In the genomic region with DNA sequence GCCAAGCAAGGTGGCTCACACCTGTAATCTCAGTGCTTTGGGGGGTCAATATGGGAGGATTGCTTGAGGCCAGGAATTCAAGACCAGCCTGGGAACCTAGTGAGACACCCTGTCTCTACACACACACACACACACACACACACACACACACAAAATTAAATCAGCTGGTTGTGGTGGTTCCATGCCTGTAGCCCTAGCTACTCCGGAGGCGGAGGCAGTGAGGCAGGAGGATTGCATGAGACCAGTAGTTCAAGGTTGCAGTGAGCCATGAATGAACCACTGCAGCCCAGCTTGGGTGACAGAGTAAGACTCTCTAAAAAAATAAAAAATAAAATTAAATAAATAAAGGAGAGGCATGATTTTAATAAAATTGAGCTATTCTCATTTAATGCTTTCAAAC, we compare ENCODE assay signal across 17 cellular contexts. TPM values are rescaled to one million over a fixed set of nuclear protein-coding genes. Genes with fewer than 3 reads are reported as not detected.
DNase-seq lines count a peak whose midpoint lies in the region; ATAC-seq, FAIRE-seq and TF ChIP-seq lines count a peak whose summit lies in the region.
"Had no signal": no experiment of that assay in that cellular context is flagged by ENCODE, and none has a peak within 500 bp of the region (broad histone marks: within the 10 kb centered on the region; RNA-seq: fewer than 3 reads in every experiment).

No MANE protein-coding gene starts in this region.

- no peak overlapping the region for H2BK15ac ChIP-seq in H1 (ENCODE audit: low read length)

- WGBS in HepG2 (ENCODE audit: low lambda C conversion rate): 79% methylated on average over 2 of the region's 2 CpGs
- WGBS in right lobe of liver (ENCODE audit: insufficient coverage, low coverage, low lambda C conversion rate, missing lambda C conversion rate): 90% methylated on average over 2 of the region's 2 CpGs
- WGBS in H1 (ENCODE audit: extremely low coverage in 1 of 2, insufficient coverage in 1 of 2, insufficient read length in 1 of 2, insufficient replicate concordance in 2 of 2, low coverage in 1 of 2, low lambda C conversion rate in 2 of 2, missing lambda C conversion rate in 1 of 2), 2 experiments: 84% methylated on average over 2 of the region's 2 CpGs; no CpG with 5 or more reads in 1 of the 2 experiments
- 100% methylated on average over 2 of the region's 2 CpGs for WGBS in smooth muscle cell (ENCODE audit: low lambda C conversion rate)

- no peak overlapping the region for H2BK5ac ChIP-seq in H1 (ENCODE audit: low read depth, low read length)

- TF ChIP-seq EP300 in HepG2 (IDR thresholded peaks at IDR 0.05; ENCODE audit: low read depth in 2 of 2, low read length in 2 of 2): no peak
- no peak for TF ChIP-seq EP300 in HepG2 (CRISPR knock-in tag; IDR thresholded peaks at IDR 0.05; ENCODE audit: borderline replicate concordance)
- TF ChIP-seq EP300 in H1 (IDR thresholded peaks at IDR 0.05; ENCODE audit: borderline replicate concordance in 1 of 2, low read depth in 2 of 2, low read length in 2 of 2): no peak

- H4K20me1 ChIP-seq in HepG2 (ENCODE audit: insufficient read depth, low read length) (peaks cover 13% of the 10 kb centered on the region), H1 (replicated peaks in 1 of 2; ENCODE audit: control insufficient read depth in 1 of 2, insufficient read depth in 2 of 2, low read length in 2 of 2) (no peaks in the 10 kb centered on the region), smooth muscle cell (ENCODE audit: low read depth) (peaks cover 98% of the 10 kb centered on the region)

- ATAC-seq in HepG2 (peak; percentile 50; the same call in 2 of the 3 replicates), right lobe of liver (no peak)
- no peak for ATAC-seq in activated naive CD8-positive, alpha-beta T cell treated with anti-CD3 and anti-CD28 coated beads, Interleukin-2, amount 50 U/mL, for 24 hours
- ATAC-seq: GM12878 had no signal

- H3K4me3 Mint-ChIP-seq in activated naive CD8-positive, alpha-beta T cell treated with anti-CD3 and anti-CD28 coated beads, Interleukin-2, amount 50 U/mL, for 24 hours: no peak overlapping the region
- H3K4me3 Mint-ChIP-seq: IgD-negative memory B cell had no signal

- FAIRE-seq in HepG2 (lab: Jason Lieb, UNC): no peak
- FAIRE-seq in H1 (lab: Jason Lieb, UNC): no peak
- FAIRE-seq: GM12878 had no signal

- H4K91ac ChIP-seq in H1 (replicated peaks; ENCODE audit: insufficient read length, low read length): peak overlapping the region; percentile 49

- no peak overlapping the region for H4K8ac ChIP-seq in H1 (ENCODE audit: extremely low read depth, insufficient read depth, low read length)

- no peak overlapping the region for H3K14ac ChIP-seq in H1 (ENCODE audit: insufficient read length)

- no peak overlapping the region; the same call in 1 of the 2 replicates for H2BK20ac ChIP-seq in H1 (ENCODE audit: low read length)

- H3K4me2 ChIP-seq in HepG2 (ENCODE audit: low read depth, low read length) (no peak overlapping the region), H1 (ENCODE audit: insufficient read depth in 1 of 2, low read depth in 2 of 2, low read length in 2 of 2) (no peak overlapping the region), smooth muscle cell (no peak overlapping the region)

- no peak overlapping the region for H3K9ac ChIP-seq in HepG2 (ENCODE audit: insufficient read depth, low read depth, low read length)
- no peak overlapping the region for H3K9ac ChIP-seq in H1 (replicated peaks in 1 of 4; ENCODE audit: extremely low read depth in 1 of 4, low read depth in 3 of 4, low read length in 3 of 4)
- no peak overlapping the region for H3K9ac ChIP-seq in smooth muscle cell (ENCODE audit: low read depth)
- H3K9ac ChIP-seq: GM23248 had no signal

- H2BK120ac ChIP-seq in H1 (replicated peaks; ENCODE audit: low read depth, low read length): no peak overlapping the region

- no peak for TF ChIP-seq RAD21 in HepG2 (CRISPR knock-in tag; IDR thresholded peaks at IDR 0.05)
- no peak for TF ChIP-seq RAD21 in H1 (IDR thresholded peaks at IDR 0.05 in 1 of 2, conservative IDR thresholded peaks at IDR 0.05 in 1 of 2; ENCODE audit: low read depth in 2 of 2, low read length in 2 of 2)

- H3K27me3 ChIP-seq in HepG2 (ENCODE audit: control insufficient read depth in 1 of 2, insufficient read depth in 2 of 2, low read length in 2 of 2): no peaks in the 10 kb centered on the region
- H3K27me3 ChIP-seq in right lobe of liver: no peaks in the 10 kb centered on the region
- H3K27me3 ChIP-seq in H1 (replicated peaks in 1 of 4; ENCODE audit: control insufficient read depth in 3 of 4, extremely low read depth in 1 of 4, insufficient read depth in 3 of 4, low read length in 3 of 4): no peaks in the 10 kb centered on the region
- H3K27me3 ChIP-seq in smooth muscle cell (ENCODE audit: low read depth): no peaks in the 10 kb centered on the region

- peak overlapping the region; percentile 53; the same call in 1 of the 2 replicates for H3K18ac ChIP-seq in H1 (ENCODE audit: extremely low read depth, low read length)

- H3F3A ChIP-seq in smooth muscle cell (ENCODE audit: low read depth): no peaks in the 10 kb centered on the region

- no peak overlapping the region for H2AK5ac ChIP-seq in H1 (ENCODE audit: low read depth, low read length)

- no peak overlapping the region for H3K23ac ChIP-seq in H1 (ENCODE audit: insufficient read length)

- no peak overlapping the region for H4K5ac ChIP-seq in H1 (ENCODE audit: insufficient read length, low read depth, low read length)

- intact Hi-C loops in HepG2 (cut with micrococcal nuclease; ENCODE audit: unreplicated experiment): no loop called here
- intact Hi-C loops in right lobe of liver (cut with DNase I): no loop called here

- H2AFZ ChIP-seq in HepG2 (ENCODE audit: low read length): no peak overlapping the region
- no peak overlapping the region for H2AFZ ChIP-seq in H1 (ENCODE audit: low read length)
- no peak overlapping the region for H2AFZ ChIP-seq in smooth muscle cell (ENCODE audit: low read depth)
- H2AFZ ChIP-seq: GM23248 had no signal

- CTCF ChIA-PET in HepG2 (lab: Yijun Ruan, JAX; ENCODE audit: low intra/inter-chr PET ratio, low total read pairs): no interaction called here
- CTCF ChIA-PET in HEK293 (lab: Yijun Ruan, JAX): interaction anchor here (0.6 to 1.0 kb wide), 3 partner anchors 9 to 126 kb away, joined by 3 read pairs; no protein-coding TSS in a partner anchor
- CTCF ChIA-PET in H1 (lab: Charles Lee; ENCODE audit: partially characterized antibody): interaction anchor here (0.6 kb wide), 1 partner anchor 292 kb away, joined by 3 read pairs; no protein-coding TSS in a partner anchor

- H3K4me1 Mint-ChIP-seq in activated naive CD8-positive, alpha-beta T cell treated with anti-CD3 and anti-CD28 coated beads, Interleukin-2, amount 50 U/mL, for 24 hours: peaks cover 59% of the 10 kb centered on the region

- peak overlapping the region; percentile 32 for H3K27ac ChIP-seq in HepG2 (ENCODE audit: extremely low read length, insufficient read depth, low read length)
- H3K27ac ChIP-seq in right lobe of liver: peak overlapping the region in 1 of 3 donors; percentile 0
- H3K27ac ChIP-seq in HEK293 (ENCODE audit: extremely low read depth, low read depth, low read length): no peak overlapping the region
- H3K27ac ChIP-seq in H1 (ENCODE audit: low read depth, low read length): no peak overlapping the region
- peak overlapping the region; percentile 3 for H3K27ac ChIP-seq in smooth muscle cell (ENCODE audit: low read depth)
- H3K27ac ChIP-seq: C4-2B, GM23248 had no signal

- no peaks in the 10 kb centered on the region for H3K9me3 Mint-ChIP-seq in activated naive CD8-positive, alpha-beta T cell treated with anti-CD3 and anti-CD28 coated beads, Interleukin-2, amount 50 U/mL, for 24 hours
- H3K9me3 Mint-ChIP-seq: IgD-negative memory B cell had no signal

- no peak overlapping the region for H3K27ac Mint-ChIP-seq in activated naive CD8-positive, alpha-beta T cell treated with anti-CD3 and anti-CD28 coated beads, Interleukin-2, amount 50 U/mL, for 24 hours
- H3K27ac Mint-ChIP-seq: CD4-positive, alpha-beta memory T cell; IgD-negative memory B cell had no signal

- no peaks in the 10 kb centered on the region; the same call in 1 of the 2 replicates for H3K23me2 ChIP-seq in H1 (ENCODE audit: low read depth, low read length)

- BruUV-seq in HepG2 (replicated peaks; lab: Mats Ljungman, UMichigan): no TSS peak

- H3K79me2 ChIP-seq in HepG2 (ENCODE audit: insufficient read depth, low read length) (peaks cover 97% of the 10 kb centered on the region), H1 (ENCODE audit: control insufficient read depth in 1 of 2, insufficient read depth in 2 of 2, low read length in 2 of 2) (peaks cover 4 to 68% of the 10 kb centered on the region in 2 experiments; a peak in 3 of 4 replicates), smooth muscle cell (ENCODE audit: low read depth) (peaks cover 100% of the 10 kb centered on the region)

- H3K27me3 Mint-ChIP-seq in activated naive CD8-positive, alpha-beta T cell treated with anti-CD3 and anti-CD28 coated beads, Interleukin-2, amount 50 U/mL, for 24 hours: no peaks in the 10 kb centered on the region
- H3K27me3 Mint-ChIP-seq: CD4-positive, alpha-beta memory T cell; IgD-negative memory B cell had no signal

- no peak overlapping the region for H3K56ac ChIP-seq in H1 (replicated peaks; ENCODE audit: insufficient read length, low read depth, low read length)

- H3K36me3 ChIP-seq in HepG2 (replicated peaks in 1 of 2; ENCODE audit: control insufficient read depth in 1 of 2, insufficient read depth in 2 of 2, low read length in 2 of 2): no peaks in the 10 kb centered on the region; a peak in 1 of 5 replicates
- H3K36me3 ChIP-seq in right lobe of liver: no peaks in the 10 kb centered on the region
- no peaks in the 10 kb centered on the region for H3K36me3 ChIP-seq in HEK293 (ENCODE audit: control insufficient read depth in 2 of 2, insufficient read depth in 1 of 2, low read length in 2 of 2)
- H3K36me3 ChIP-seq in H1 (ENCODE audit: control insufficient read depth in 2 of 4, insufficient read depth in 4 of 4, low read length in 3 of 4): no peaks in the 10 kb centered on the region
- no peaks in the 10 kb centered on the region for H3K36me3 ChIP-seq in smooth muscle cell (ENCODE audit: low read depth)

- POLR2A ChIA-PET in HepG2 (lab: Yijun Ruan, JAX) (interaction anchor here (0.7 to 1.8 kb wide), 5 partner anchors 10 to 28 kb away, joined by 3 to 7 read pairs (median 6); a partner anchor contains a TSS), HEK293 (lab: Yijun Ruan, JAX) (interaction anchor here (0.6 to 1.5 kb wide), 4 partner anchors 14 to 610 kb away, joined by 3 to 5 read pairs (median 3); a partner anchor contains a TSS), H1 (lab: Charles Lee; ENCODE audit: partially characterized antibody) (interaction anchor here (0.9 to 1.3 kb wide), 3 partner anchors 9 to 12 kb away, joined by 4 to 8 read pairs (median 5); no protein-coding TSS in a partner anchor)

- H2BK12ac ChIP-seq in H1 (ENCODE audit: low read depth, low read length): no peak overlapping the region

- DNase-seq in HepG2 (ENCODE audit: low spot score): peak; percentile 37
- DNase-seq in right lobe of liver: no peak
- DNase-seq in H1 (ENCODE audit: low read depth in 1 of 2, low spot score in 2 of 2): no peak
- DNase-seq in smooth muscle cell (lab: John Stamatoyannopoulos, UW; ENCODE audit: unreplicated experiment): no peak
- DNase-seq in pons (ENCODE audit: low spot score): no peak
- no peak for DNase-seq in T-helper 9 cell
- no peak for DNase-seq in activated naive CD8-positive, alpha-beta T cell treated with anti-CD3 and anti-CD28 coated beads, Interleukin-2, amount 50 U/mL, for 24 hours
- DNase-seq: 8988T; ACHN; CD4-positive, alpha-beta memory T cell; DMS79; GM23248; HCEC 1CT had no signal

- no peaks in the 10 kb centered on the region for H3K9me3 ChIP-seq in HepG2 (ENCODE audit: low read length)
- no peaks in the 10 kb centered on the region for H3K9me3 ChIP-seq in right lobe of liver
- no peaks in the 10 kb centered on the region for H3K9me3 ChIP-seq in HEK293 (ENCODE audit: control insufficient read depth, insufficient read depth, low read depth, low read length)
- H3K9me3 ChIP-seq in H1 (ENCODE audit: insufficient read depth in 2 of 2, low read depth in 1 of 2, low read length in 1 of 2): no peaks in the 10 kb centered on the region
- no peaks in the 10 kb centered on the region for H3K9me3 ChIP-seq in smooth muscle cell (replicated peaks; ENCODE audit: low read depth)

- TF ChIP-seq CTCF in HepG2 (CRISPR knock-in tag; IDR thresholded peaks at IDR 0.05) (no peak), right lobe of liver (IDR thresholded peaks at IDR 0.05) (no peak), HEK293 (tag by site-specific recombination; IDR thresholded peaks at IDR 0.05) (no peak), H1 (IDR thresholded peaks at IDR 0.05; ENCODE audit: control extremely low read depth in 1 of 3, insufficient read depth in 1 of 3, low read depth in 1 of 3, low read length in 3 of 3) (no peak), smooth muscle cell (IDR thresholded peaks at IDR 0.05; ENCODE audit: borderline replicate concordance, insufficient read depth, poor library complexity, severe bottlenecking) (no peak)

- H3K4me3 ChIP-seq in HepG2 (replicated peaks in 1 of 3; ENCODE audit: insufficient read depth in 1 of 3, low read depth in 2 of 3, low read length in 3 of 3): no peak overlapping the region
- no peak overlapping the region for H3K4me3 ChIP-seq in right lobe of liver
- H3K4me3 ChIP-seq in HEK293 (ENCODE audit: low read depth, low read length): no peak overlapping the region
- H3K4me3 ChIP-seq in H1 (ENCODE audit: extremely low read depth in 1 of 4, insufficient read depth in 2 of 4, low read depth in 3 of 4, low read length in 4 of 4): no peak overlapping the region
- H3K4me3 ChIP-seq in smooth muscle cell: no peak overlapping the region
- H3K4me3 ChIP-seq: GM12878, GM23248 had no signal

- TF ChIP-seq POLR2A in HepG2 (IDR thresholded peaks at IDR 0.05; ENCODE audit: insufficient read depth in 1 of 2, low read depth in 2 of 2, low read length in 2 of 2): no peak
- TF ChIP-seq POLR2A in right lobe of liver (IDR thresholded peaks at IDR 0.05): no peak
- TF ChIP-seq POLR2A in H1 (IDR thresholded peaks at IDR 0.05; ENCODE audit: control extremely low read depth in 1 of 2, low read depth in 2 of 2, low read length in 2 of 2): no peak

- in situ Hi-C loops in HepG2 (cut with HindIII; ENCODE audit: extremely low pct_ligation_motif_present, low pct_unique_long_range_greater_than_20kb): no loop called here

- H3K36me3 Mint-ChIP-seq in activated naive CD8-positive, alpha-beta T cell treated with anti-CD3 and anti-CD28 coated beads, Interleukin-2, amount 50 U/mL, for 24 hours (ENCODE audit: low read depth): peaks cover 13% of the 10 kb centered on the region

- no peaks in the 10 kb centered on the region for H3K79me1 ChIP-seq in H1 (ENCODE audit: low read depth, low read length)

- peaks cover 83% of the 10 kb centered on the region for H3K4me1 ChIP-seq in HepG2 (ENCODE audit: insufficient read depth, low read length)
- peaks cover 0 to 42% (median 9%) of the 10 kb centered on the region in 4 donors for H3K4me1 ChIP-seq in right lobe of liver
- H3K4me1 ChIP-seq in HEK293 (ENCODE audit: control insufficient read depth, insufficient read depth, low read length): peaks cover 4% of the 10 kb centered on the region; the same call in 1 of the 2 replicates
- peaks cover 2 to 26% (median 11%) of the 10 kb centered on the region in 4 experiments; a peak in 5 of 7 replicates for H3K4me1 ChIP-seq in H1 (replicated peaks in 1 of 4; ENCODE audit: control insufficient read depth in 3 of 4, insufficient read depth in 4 of 4, low read length in 3 of 4)
- H3K4me1 ChIP-seq in smooth muscle cell (ENCODE audit: low read depth): peaks cover 84% of the 10 kb centered on the region

- H3K4ac ChIP-seq in H1 (replicated peaks; ENCODE audit: insufficient read length, low read depth, low read length): no peak overlapping the region

RNA-seq across cellular contexts. Expression of a gene that starts 13.1 kb away (rescaled TPM):
- total RNA-seq in HepG2 (2016; rRNA removed; fragmentation: Illumina TruSeq; extraction: Trizol) (52.7 and 94.3 TPM in 2 replicates), right lobe of liver (10 to 100 TPM; 40.9 to 92.8 (median 56.5) TPM), smooth muscle cell (103 and 105 TPM in 2 replicates)
- 12.3 and 13.8 TPM in 2 replicates for total RNA-seq in HepG2 (2016; cell fraction: cytosol; rRNA removed; fragmentation: Illumina TruSeq; extraction: Trizol; ENCODE audit: low read depth)
- 49.2 and 95.9 TPM in 2 replicates for total RNA-seq in HepG2 (2016; cell fraction: insoluble cytoplasmic fraction; rRNA removed; fragmentation: Illumina TruSeq; extraction: Trizol)
- total RNA-seq in HepG2 (2016; cell fraction: membrane; rRNA removed; fragmentation: Illumina TruSeq; extraction: Trizol): 24.9 and 26.3 TPM in 2 replicates
- total RNA-seq in HepG2 (2016; cell fraction: nucleus; rRNA removed; fragmentation: Illumina TruSeq; extraction: Trizol): 146 and 159 TPM in 2 replicates
- polyA plus RNA-seq in HepG2 (2011; rRNA removed) (107 and 128 TPM in 2 replicates), H1 (2011; rRNA removed) (25.2 and 30.8 TPM in 2 replicates), smooth muscle cell (46.1 and 70.3 TPM in 2 replicates)
- 103 and 138 TPM in 2 replicates for polyA plus RNA-seq in HepG2 (2011; cell fraction: cytosol; rRNA removed)
- polyA plus RNA-seq in HepG2 (2011; cell fraction: nucleus; rRNA removed): 160 and 195 TPM in 2 replicates
- polyA plus RNA-seq in HepG2 (2012): 93.3 and 95.0 TPM in 2 replicates
- polyA plus RNA-seq in HepG2 (2016; cell fraction: cytosol; fragmentation: Illumina TruSeq; extraction: Trizol; ENCODE audit: low read depth): 3.4 and 3.5 TPM in 2 replicates
- 42.2 and 43.3 TPM in 2 replicates for polyA plus RNA-seq in HepG2 (2016; cell fraction: insoluble cytoplasmic fraction; fragmentation: Illumina TruSeq; extraction: Trizol; ENCODE audit: low read depth)
- polyA plus RNA-seq in HepG2 (2016; cell fraction: membrane; fragmentation: Illumina TruSeq; extraction: Trizol; ENCODE audit: low read depth): 8.1 and 10.3 TPM in 2 replicates
- polyA plus RNA-seq in HepG2 (2016; cell fraction: nucleus; fragmentation: Illumina TruSeq; extraction: Trizol; ENCODE audit: insufficient read depth, low read depth): 117 and 121 TPM in 2 replicates
- 52.0 and 515 TPM in 2 replicates for polyA minus RNA-seq in HepG2 (2011; rRNA and poly(A)+ RNA removed; ENCODE audit: low replicate concordance)
- polyA minus RNA-seq in HepG2 (2011; cell fraction: cytosol; rRNA and poly(A)+ RNA removed): 154 and 169 TPM in 2 replicates
- 456 and 483 TPM in 2 replicates for polyA minus RNA-seq in HepG2 (2011; cell fraction: nucleus; rRNA and poly(A)+ RNA removed)
- 46.0 and 52.1 TPM in 2 replicates for total RNA-seq in H1 (2021; fragmentation: NEBNext Ultra II Directional; extraction: Animal tissue kit (Norgen Biotek cat#: 25700))
- 34.9 TPM for polyA plus RNA-seq in H1 (2011; cell fraction: cytosol; rRNA removed)
- polyA plus RNA-seq in H1 (2011; cell fraction: nucleus; rRNA removed): 64.9 TPM
- 24.5 to 33.5 TPM (median 30.2 TPM) in 4 replicates for polyA plus RNA-seq in H1 (2012, experiment 1 of 2)
- 2.1 TPM for polyA plus RNA-seq in H1 (2012, experiment 2 of 2)
- 36.3 TPM for polyA plus RNA-seq in H1 (2013, experiment 1 of 2)
- 40.1 TPM for polyA plus RNA-seq in H1 (2013, experiment 2 of 2)
- polyA minus RNA-seq in H1 (2011; rRNA and poly(A)+ RNA removed): 140 and 161 TPM in 2 replicates
- 47.6 TPM for polyA minus RNA-seq in H1 (2011; cell fraction: cytosol; rRNA and poly(A)+ RNA removed)
- 155 TPM for polyA minus RNA-seq in H1 (2011; cell fraction: nucleus; rRNA and poly(A)+ RNA removed)

Comparison
In these comparisons a context has a peak if more than half of its experiments do, and no peak if none do; other contexts are left out.
1. H3K27ac ChIP-seq: peak in HepG2 (single experiment) and smooth muscle cell (single experiment); none in HEK293 (single experiment) and H1 (single experiment).